Comparison of ENCODE assay signal across 22 cellular contexts in genomic region chr7:156673902-156674301, GRCh38. TPM values are rescaled to one million over a fixed set of nuclear protein-coding genes. Genes with fewer than 3 reads are reported as not detected.
"Had no signal": no experiment of that assay in that cellular context is flagged by ENCODE, and none has a peak within 500 bp of the region (broad histone marks: within the 10 kb centered on the region; RNA-seq: fewer than 3 reads in every experiment).

No MANE protein-coding gene starts in this region.

- H3K4me3 ChIP-seq: colonic mucosa, esophagus squamous epithelium, lower lobe of right lung, prostate gland, skin epidermis, spleen, testis, tibial artery had no signal

- H2AFZ ChIP-seq: parathyroid adenoma had no signal

- H3K9me3 ChIP-seq: colonic mucosa, esophagus squamous epithelium, lower lobe of right lung, prostate gland, spleen, testis, tibial artery had no signal

- DNase-seq: colonic mucosa; effector memory CD4-positive, alpha-beta T cell; erythroblast; esophagus squamous epithelium; hypothalamus; left ventricle myocardium superior; lower lobe of right lung; natural killer cell; right cardiac atrium; spleen; stimulated activated CD4-positive, alpha-beta T cell treated with anti-CD3 and anti-CD28 coated beads, Interleukin-4, amount 100 ng/mL, for 4 hours; stimulated activated naive CD8-positive, alpha-beta T cell treated with anti-CD3 and anti-CD28 coated beads, Interleukin-15, Interleukin-2, amounts not matched to agents 100 U/mL and 50 U/mL, for 24 hours; substantia nigra; testis; tibial artery had no signal

- H3K36me3 ChIP-seq: colonic mucosa, prostate gland had no signal

- H3K27ac ChIP-seq: colonic mucosa, esophagus squamous epithelium, lower lobe of right lung, parathyroid adenoma, prostate gland, skin epidermis, spleen, testis, tibial artery had no signal

- H3K4me1 Mint-ChIP-seq: natural killer cell; stimulated activated memory B cell treated with anti-CD40 and anti-IgM and Interleukin-4, amounts not matched to agents 10 μg/mL and 1 μg/mL and 100 μg/mL, for 72 hours had no signal

- H3K27me3 ChIP-seq: colonic mucosa, esophagus squamous epithelium, spleen, testis, tibial artery had no signal

- H3K9me3 Mint-ChIP-seq: dendritic cell treated with granulocyte-macrophage colony-stimulating factor and Interleukin-4, amounts not matched to agents 40 ng/mL and 50 ng/mL, for 4 days; natural killer cell; stimulated activated memory B cell treated with anti-CD40 and anti-IgM and Interleukin-4, amounts not matched to agents 10 μg/mL and 1 μg/mL and 100 μg/mL, for 72 hours; type B pancreatic cell had no signal

- ATAC-seq: left ventricle myocardium superior; lower lobe of right lung; natural killer cell; right cardiac atrium; stimulated activated memory B cell treated with anti-CD40 and anti-IgM and Interleukin-4, amounts not matched to agents 10 μg/mL and 1 μg/mL and 100 μg/mL, for 72 hours; stimulated activated naive CD8-positive, alpha-beta T cell treated with anti-CD3 and anti-CD28 coated beads, Interleukin-15, Interleukin-2, amounts not matched to agents 100 U/mL and 50 U/mL, for 24 hours had no signal

- H3K9ac ChIP-seq: parathyroid adenoma had no signal

- H3K79me2 ChIP-seq: parathyroid adenoma had no signal

- H3K4me3 Mint-ChIP-seq: dendritic cell treated with granulocyte-macrophage colony-stimulating factor and Interleukin-4, amounts not matched to agents 40 ng/mL and 50 ng/mL, for 4 days; natural killer cell; stimulated activated memory B cell treated with anti-CD40 and anti-IgM and Interleukin-4, amounts not matched to agents 10 μg/mL and 1 μg/mL and 100 μg/mL, for 72 hours; type B pancreatic cell had no signal

- H3K27me3 Mint-ChIP-seq: dendritic cell treated with granulocyte-macrophage colony-stimulating factor and Interleukin-4, amounts not matched to agents 40 ng/mL and 50 ng/mL, for 4 days; stimulated activated memory B cell treated with anti-CD40 and anti-IgM and Interleukin-4, amounts not matched to agents 10 μg/mL and 1 μg/mL and 100 μg/mL, for 72 hours; type B pancreatic cell had no signal

- H3K36me3 Mint-ChIP-seq: natural killer cell had no signal

- H3K4me1 ChIP-seq: colonic mucosa, esophagus squamous epithelium, lower lobe of right lung, parathyroid adenoma, prostate gland, spleen, testis, tibial artery had no signal

- H3K27ac Mint-ChIP-seq: dendritic cell treated with granulocyte-macrophage colony-stimulating factor and Interleukin-4, amounts not matched to agents 40 ng/mL and 50 ng/mL, for 4 days; natural killer cell; stimulated activated memory B cell treated with anti-CD40 and anti-IgM and Interleukin-4, amounts not matched to agents 10 μg/mL and 1 μg/mL and 100 μg/mL, for 72 hours; type B pancreatic cell had no signal

RNA-seq across cellular contexts. Expression of gene RNF32, which starts 33.3 kb away (rescaled TPM):
- total RNA-seq: left ventricle myocardium superior, mesenteric fat pad had no signal
